10 cellular contexts compared by ENCODE assay signal in the genomic region with DNA sequence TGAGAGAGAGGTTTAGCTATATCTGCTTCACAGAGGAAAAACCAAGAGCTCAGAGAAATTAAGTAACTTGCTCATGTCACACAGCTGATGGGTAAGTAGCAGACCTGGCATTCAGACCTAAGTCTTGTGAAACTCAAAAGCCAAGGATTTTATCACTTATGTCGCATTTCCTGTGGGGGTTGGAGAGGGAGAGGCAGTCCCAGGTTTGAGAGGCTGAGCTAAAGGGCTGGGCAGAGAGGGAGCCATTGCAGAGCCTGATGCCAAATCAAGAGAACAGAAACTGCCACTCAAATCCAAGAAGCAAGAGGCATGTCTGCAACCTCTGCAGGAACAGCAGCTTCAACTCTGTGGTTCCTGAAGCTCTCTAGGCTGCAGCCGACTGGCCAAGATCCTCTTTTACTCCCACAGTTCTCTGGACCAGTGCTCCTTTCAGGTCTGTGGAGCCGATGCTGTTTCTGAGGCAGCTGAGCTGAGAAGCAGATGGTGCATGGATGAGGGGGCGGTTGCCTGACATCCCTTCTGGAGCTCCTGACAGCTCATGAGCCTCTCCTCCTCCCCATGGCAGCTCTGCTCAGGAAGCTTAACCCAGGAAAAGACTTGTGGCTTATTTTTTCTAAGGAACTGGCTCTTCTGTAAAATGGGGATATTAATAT. TPM values are rescaled to one million over a fixed set of nuclear protein-coding genes. Genes with fewer than 3 reads are reported as not detected.
DNase-seq lines count a peak whose midpoint lies in the region; ATAC-seq, FAIRE-seq and TF ChIP-seq lines count a peak whose summit lies in the region.
"Had no signal": no experiment of that assay in that cellular context is flagged by ENCODE, and none has a peak within 500 bp of the region (broad histone marks: within the 10 kb centered on the region; RNA-seq: fewer than 3 reads in every experiment).

No MANE protein-coding gene starts in this region.

- DNase-seq in M059J (ENCODE audit: low read depth): peak; percentile 59
- DNase-seq in adipocyte (ENCODE audit: low read depth): peak; percentile 36
- DNase-seq in heart left ventricle: peak in 3 of 5 donors; percentile 39 to 55 (median 41)
- DNase-seq in superior temporal gyrus (ENCODE audit: extremely low spot score): peak; percentile 76
- DNase-seq in amniotic stem cell (lab: John Stamatoyannopoulos, UW): no peak
- no peak for DNase-seq in urothelium cell line (ENCODE audit: low spot score)
- DNase-seq: kidney, NCI-H1436 treated with DMSO at 0.1 percent for 48 hours had no signal

- H3K4me3 ChIP-seq in adipocyte (ENCODE audit: low read length) (peak overlapping the region; percentile 25), heart left ventricle (no peak overlapping the region)

- TF ChIP-seq POLR2A in heart left ventricle (IDR thresholded peaks at IDR 0.05): no peak

- ATAC-seq in heart left ventricle: peak; percentile 36 to 85 (median 59)
- no peak for ATAC-seq in HG02973 (IDR thresholded peaks at IDR 0.05; ENCODE audit: unreplicated experiment)

- no peak for TF ChIP-seq CTCF in heart left ventricle (IDR thresholded peaks at IDR 0.05)

- peak overlapping the region; percentile 31 for H3K9ac ChIP-seq in adipocyte (ENCODE audit: low read length)

- no peak for FAIRE-seq in urothelium cell line (lab: Jason Lieb, UNC)
- FAIRE-seq: kidney had no signal

- peak overlapping the region in 1 of 12 donors; percentile 17 for H3K27ac ChIP-seq in heart left ventricle
- H3K27ac ChIP-seq: VCaP had no signal

- intact Hi-C loops in heart left ventricle (cut with DNase I): loop anchor here in 1 of 10 donors (10.0 kb wide), 1 partner anchor 60 kb away; no protein-coding TSS in a partner anchor

- peaks cover 34% of the 10 kb centered on the region for H3K4me1 ChIP-seq in adipocyte (ENCODE audit: control insufficient read depth, insufficient read depth, low read length)
- peaks cover 0 to 15% (median 9%) of the 10 kb centered on the region in 12 donors for H3K4me1 ChIP-seq in heart left ventricle

- H3K36me3 ChIP-seq in adipocyte (ENCODE audit: control insufficient read depth, insufficient read depth, low read length, severe bottlenecking): peaks cover 5% of the 10 kb centered on the region
- no peaks in the 10 kb centered on the region for H3K36me3 ChIP-seq in heart left ventricle

- H3K9me3 ChIP-seq in adipocyte (ENCODE audit: control insufficient read depth, low read length) (no peaks in the 10 kb centered on the region), heart left ventricle (no peaks in the 10 kb centered on the region)

- 32 to 59% (median 42%) methylated on average over 3 to 4 of the region's 4 CpGs for WGBS in heart left ventricle, 4 donors

- no peaks in the 10 kb centered on the region for H3K27me3 ChIP-seq in adipocyte (replicated peaks; ENCODE audit: control insufficient read depth, insufficient read depth, low read length)
- no peaks in the 10 kb centered on the region for H3K27me3 ChIP-seq in heart left ventricle

RNA-seq across cellular contexts. Expression of a gene that starts 47.6 kb away (rescaled TPM):
- total RNA-seq in M059J (2014; rRNA removed; shearing (Covaris generic)): 6.4 and 15.6 TPM in 2 replicates
- total RNA-seq in heart left ventricle: 10 to 100 TPM; 12.3 to 46.5 (median 25.4) TPM
- 10 to 100 TPM in 1 of 2 donors, 1 to 10 TPM in 1; 7.6 to 20.2 TPM for polyA plus RNA-seq in heart left ventricle

Comparison
In these comparisons a context has a peak if more than half of its experiments do, and no peak if none do; other contexts are left out.
1. DNase-seq: peak in M059J (single experiment), adipocyte (single experiment), heart left ventricle (3 of 5) and superior temporal gyrus (single experiment); none in amniotic stem cell (single experiment) and urothelium cell line (single experiment).